ENCODE assay signal across 1 cellular context in the genomic region with DNA sequence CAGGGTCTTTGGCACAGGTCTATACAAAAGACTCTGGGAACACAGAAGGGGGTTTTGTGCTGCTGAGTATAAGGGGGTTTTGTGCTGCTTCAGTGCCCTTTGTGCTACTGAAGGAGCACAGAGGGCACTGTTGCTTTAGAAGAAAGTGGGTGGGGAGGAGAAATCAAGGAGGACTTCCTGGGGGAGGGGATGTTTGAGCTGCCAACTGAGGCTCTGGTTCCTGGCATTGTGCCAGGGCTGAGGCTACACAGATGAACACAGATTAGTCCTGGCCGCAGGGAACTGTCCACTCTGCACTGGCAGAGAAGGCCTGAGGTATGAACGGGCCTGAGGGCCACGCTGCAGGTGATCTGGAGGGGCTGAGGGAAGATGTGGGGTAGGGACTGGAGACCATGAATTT.
A peak's percentile ranks its signal among the peaks of the same experiment; 100 is the strongest.
TF ChIP-seq lines count a peak whose summit lies in the region.

No MANE protein-coding gene starts in this region.

TF ChIP-seq in IMR-90, 13 proteins besides CTCF, POLR2A, EP300 and RAD21:
- TF ChIP-seq NFE2L2 (IDR thresholded peaks at IDR 0.05; ENCODE audit: low read depth, low read length) (no peak), RCOR1 (IDR thresholded peaks at IDR 0.05; ENCODE audit: insufficient replicate concordance, low read length) (peak; percentile 20)
- TF ChIP-seq, protein P1, sequence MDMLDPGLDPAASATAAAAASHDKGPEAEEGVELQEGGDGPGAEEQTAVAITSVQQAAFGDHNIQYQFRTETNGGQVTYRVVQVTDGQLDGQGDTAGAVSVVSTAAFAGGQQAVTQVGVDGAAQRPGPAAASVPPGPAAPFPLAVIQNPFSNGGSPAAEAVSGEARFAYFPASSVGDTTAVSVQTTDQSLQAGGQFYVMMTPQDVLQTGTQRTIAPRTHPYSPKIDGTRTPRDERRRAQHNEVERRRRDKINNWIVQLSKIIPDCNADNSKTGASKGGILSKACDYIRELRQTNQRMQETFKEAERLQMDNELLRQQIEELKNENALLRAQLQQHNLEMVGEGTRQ (IDR thresholded peaks at IDR 0.05; ENCODE audit: low read depth, low read length), result no peak
TF ChIP-seq in IMR-90: peak in this region for 1.
